ENCODE assay signal across 26 cellular contexts in the genomic region with DNA sequence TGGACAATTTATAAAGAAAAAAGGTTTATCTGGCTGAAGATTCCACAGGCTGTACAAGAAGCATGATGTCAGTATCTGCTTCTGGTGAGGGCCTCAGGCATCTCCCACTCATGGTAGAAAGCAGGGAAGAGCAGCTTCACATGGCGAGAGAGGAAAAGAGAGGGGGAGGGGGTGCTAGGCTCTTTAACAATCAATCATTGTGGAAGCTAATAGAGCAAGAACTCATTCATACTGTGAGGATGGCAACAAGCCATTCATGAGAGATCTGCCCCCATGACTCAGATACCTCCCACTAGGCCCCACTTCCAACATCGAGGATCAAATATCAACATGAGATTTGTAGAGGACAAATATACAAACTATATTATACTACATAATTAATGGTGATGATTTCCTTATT.
A peak's percentile ranks its signal among the peaks of the same experiment; 100 is the strongest.
DNase-seq lines count a peak whose midpoint lies in the region; FAIRE-seq and TF ChIP-seq lines count a peak whose summit lies in the region.
"Had no signal": no experiment of that assay in that cellular context is flagged by ENCODE, and none has a peak within 500 bp of the region (broad histone marks: within the 10 kb centered on the region; RNA-seq: fewer than 3 reads in every experiment).

No MANE protein-coding gene starts in this region.

- no peak overlapping the region for H3K27ac Mint-ChIP-seq in MCF 10A (ENCODE audit: low read depth, unreplicated experiment)
- H3K27ac Mint-ChIP-seq: activated B cell treated with CpG ODN at 0.5 μM for 24 hours; dendritic cell treated with granulocyte-macrophage colony-stimulating factor and Interleukin-4, amounts not matched to agents 40 ng/mL and 50 ng/mL, for 4 days; immature natural killer cell had no signal

- CTCF ChIA-PET in MCF 10A (lab: Yijun Ruan, JAX), result no interaction called here

- BruUV-seq in MCF 10A (replicated peaks; lab: Mats Ljungman, UMichigan), result no TSS peak

- H3K36me3 Mint-ChIP-seq in MCF 10A (ENCODE audit: insufficient read depth, unreplicated experiment), result no peaks in the 10 kb centered on the region
- H3K36me3 Mint-ChIP-seq: immature natural killer cell had no signal

- peak; percentile 6 for DNase-seq in MCF 10A (ENCODE audit: unreplicated experiment)
- no peak for DNase-seq in breast epithelium (ENCODE audit: low spot score in 2 of 2)
- peak; percentile 83 for DNase-seq in astrocyte of the spinal cord (ENCODE audit: low read depth, low spot score)
- peak; percentile 13 for DNase-seq in inferior parietal cortex (ENCODE audit: extremely low spot score)
- DNase-seq in RCC 7860 (ENCODE audit: low spot score), result no peak
- no peak for DNase-seq in kidney
- DNase-seq in COR-L47 (lab: John Stamatoyannopoulos, UW), result no peak
- no peak for DNase-seq in HT-29 (ENCODE audit: low spot score)
- DNase-seq: activated B cell treated with CpG ODN at 0.5 μM for 24 hours; activated CD4-positive, alpha-beta T cell treated with anti-CD3 and anti-CD28 coated beads, Interleukin-2, amount 50 U/mL, for 4 hours; activated CD8-positive, alpha-beta memory T cell treated with anti-CD3 and anti-CD28 coated beads, Interleukin-2, amount 50 U/mL, for 48 hours; activated effector memory CD4-positive, alpha-beta T cell treated with anti-CD3 and anti-CD28 coated beads, Interleukin-2, amount 50 U/mL, for 16 hours; immature natural killer cell; NCI-H1105; NCI-H2029 treated with DMSO at 0.1 percent for 48 hours; NCI-H510A; RPMI8226; SK-N-SH; stimulated activated CD4-positive, alpha-beta T cell treated with anti-CD3 and anti-CD28 coated beads, Interleukin-4, amount 100 ng/mL, for 1 hour; stimulated activated naive CD8-positive, alpha-beta T cell treated with anti-CD3 and anti-CD28 coated beads, Interleukin-15, Interleukin-2, amounts not matched to agents 100 U/mL and 50 U/mL, for 24 hours; T-helper 2 cell; thyroid gland had no signal

- POLR2A ChIA-PET in MCF 10A (lab: Yijun Ruan, JAX), result no interaction called here

- H3K27ac ChIP-seq in breast epithelium, result no peak overlapping the region
- no peak overlapping the region for H3K27ac ChIP-seq in kidney (ENCODE audit: low read depth in 2 of 2, low read length in 2 of 2)
- H3K27ac ChIP-seq: neutrophil, thyroid gland had no signal

- H3K9me3 ChIP-seq in breast epithelium, result no peaks in the 10 kb centered on the region
- H3K9me3 ChIP-seq in kidney (ENCODE audit: control insufficient read depth in 1 of 2, low read length in 2 of 2), result no peaks in the 10 kb centered on the region
- H3K9me3 ChIP-seq: neutrophil, SK-N-SH, thyroid gland had no signal

- FAIRE-seq in RCC 7860 (lab: Jason Lieb, UNC) (no peak), kidney (lab: Jason Lieb, UNC) (no peak)
- FAIRE-seq: endometrium had no signal

- H3K9ac ChIP-seq in kidney (ENCODE audit: low read length in 2 of 2), result no peak overlapping the region
- H3K9ac ChIP-seq: SK-N-SH had no signal

- H3K36me3 ChIP-seq in breast epithelium (no peaks in the 10 kb centered on the region), kidney (ENCODE audit: control insufficient read depth in 1 of 2, insufficient read depth in 2 of 2, low read length in 2 of 2) (no peaks in the 10 kb centered on the region)
- H3K36me3 ChIP-seq: neutrophil, thyroid gland had no signal

- H3K4me3 ChIP-seq in breast epithelium (no peak overlapping the region), astrocyte of the spinal cord (ENCODE audit: low read depth, low read length) (no peak overlapping the region), kidney (ENCODE audit: low read length in 2 of 2) (no peak overlapping the region)
- H3K4me3 ChIP-seq: smooth muscle cell, thyroid gland had no signal

- no peak for TF ChIP-seq CTCF in MCF 10A (IDR thresholded peaks at IDR 0.05; ENCODE audit: unreplicated experiment)
- TF ChIP-seq CTCF in breast epithelium (IDR thresholded peaks at IDR 0.05), result no peak
- TF ChIP-seq CTCF in astrocyte of the spinal cord (IDR thresholded peaks at IDR 0.05; ENCODE audit: low read depth, low read length), result no peak
- no peak for TF ChIP-seq CTCF in kidney (IDR thresholded peaks at IDR 0.05; ENCODE audit: borderline replicate concordance, extremely low read depth, insufficient read depth)

- in situ Hi-C loops in astrocyte of the spinal cord (cut with HindIII; ENCODE audit: low sequenced_read_pairs), result no loop called here

- H3K27me3 ChIP-seq in breast epithelium, result no peaks in the 10 kb centered on the region
- H3K27me3 ChIP-seq: neutrophil, thyroid gland had no signal

- H3K4me3 Mint-ChIP-seq in MCF 10A (ENCODE audit: unreplicated experiment), result no peak overlapping the region
- H3K4me3 Mint-ChIP-seq: activated B cell treated with CpG ODN at 0.5 μM for 24 hours; dendritic cell treated with granulocyte-macrophage colony-stimulating factor and Interleukin-4, amounts not matched to agents 40 ng/mL and 50 ng/mL, for 4 days; immature natural killer cell had no signal

- no peaks in the 10 kb centered on the region for H3K4me1 Mint-ChIP-seq in MCF 10A (ENCODE audit: insufficient read depth, unreplicated experiment)
- H3K4me1 Mint-ChIP-seq: activated B cell treated with CpG ODN at 0.5 μM for 24 hours had no signal

- H3K4me1 ChIP-seq in breast epithelium (no peaks in the 10 kb centered on the region), kidney (ENCODE audit: control insufficient read depth in 1 of 2, insufficient read depth in 1 of 2, low read depth in 1 of 2, low read length in 2 of 2) (no peaks in the 10 kb centered on the region)
- H3K4me1 ChIP-seq: thyroid gland had no signal

- no peaks in the 10 kb centered on the region for H3K9me3 Mint-ChIP-seq in MCF 10A (ENCODE audit: unreplicated experiment)
- H3K9me3 Mint-ChIP-seq: activated B cell treated with CpG ODN at 0.5 μM for 24 hours had no signal

- intact Hi-C loops in MCF 10A (cut with micrococcal nuclease), result no loop called here
- intact Hi-C loops in breast epithelium (cut with DNase I; ENCODE audit: low total_unique reads), result no loop called here
- intact Hi-C loops in kidney (cut with DNase I), result no loop called here

- no peaks in the 10 kb centered on the region for H3K27me3 Mint-ChIP-seq in MCF 10A (ENCODE audit: insufficient read depth, unreplicated experiment)
- H3K27me3 Mint-ChIP-seq: activated B cell treated with CpG ODN at 0.5 μM for 24 hours; dendritic cell treated with granulocyte-macrophage colony-stimulating factor and Interleukin-4, amounts not matched to agents 40 ng/mL and 50 ng/mL, for 4 days had no signal

- no peak for TF ChIP-seq POLR2A in breast epithelium (IDR thresholded peaks at IDR 0.05)

Comparison
In these comparisons a context has a peak if more than half of its experiments do, and no peak if none do; other contexts are left out.
1. DNase-seq: peak in MCF 10A (single experiment), astrocyte of the spinal cord (single experiment) and inferior parietal cortex (single experiment); none in breast epithelium (0 of 2), RCC 7860 (single experiment), kidney (single experiment), COR-L47 (single experiment) and HT-29 (single experiment).